ENCODE assay signal across 1 cellular context in the genomic region with DNA sequence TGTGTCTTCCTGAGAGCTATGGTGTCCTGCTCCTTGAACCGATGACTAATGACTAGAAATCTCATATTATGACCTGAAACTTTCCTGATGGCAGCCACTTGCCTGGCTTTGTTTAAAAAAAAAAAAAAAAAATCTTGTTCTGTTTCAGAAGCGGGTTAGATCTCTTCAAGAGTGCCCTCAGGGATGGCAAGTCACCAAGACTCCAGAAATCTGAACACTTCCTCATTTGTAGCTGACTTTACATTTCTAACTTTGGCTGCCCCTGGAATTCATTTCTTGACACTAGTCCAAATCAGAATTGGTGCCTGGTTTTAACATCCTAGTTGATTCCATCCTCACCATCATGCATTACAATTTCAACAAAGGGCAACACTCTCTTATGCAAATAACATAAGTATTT.
TF ChIP-seq lines count a peak whose summit lies in the region.

No MANE protein-coding gene starts in this region.

TF ChIP-seq in GM23338, 12 proteins besides CTCF, POLR2A, EP300 and RAD21 (continued from another document):
- TF ChIP-seq, protein P1, sequence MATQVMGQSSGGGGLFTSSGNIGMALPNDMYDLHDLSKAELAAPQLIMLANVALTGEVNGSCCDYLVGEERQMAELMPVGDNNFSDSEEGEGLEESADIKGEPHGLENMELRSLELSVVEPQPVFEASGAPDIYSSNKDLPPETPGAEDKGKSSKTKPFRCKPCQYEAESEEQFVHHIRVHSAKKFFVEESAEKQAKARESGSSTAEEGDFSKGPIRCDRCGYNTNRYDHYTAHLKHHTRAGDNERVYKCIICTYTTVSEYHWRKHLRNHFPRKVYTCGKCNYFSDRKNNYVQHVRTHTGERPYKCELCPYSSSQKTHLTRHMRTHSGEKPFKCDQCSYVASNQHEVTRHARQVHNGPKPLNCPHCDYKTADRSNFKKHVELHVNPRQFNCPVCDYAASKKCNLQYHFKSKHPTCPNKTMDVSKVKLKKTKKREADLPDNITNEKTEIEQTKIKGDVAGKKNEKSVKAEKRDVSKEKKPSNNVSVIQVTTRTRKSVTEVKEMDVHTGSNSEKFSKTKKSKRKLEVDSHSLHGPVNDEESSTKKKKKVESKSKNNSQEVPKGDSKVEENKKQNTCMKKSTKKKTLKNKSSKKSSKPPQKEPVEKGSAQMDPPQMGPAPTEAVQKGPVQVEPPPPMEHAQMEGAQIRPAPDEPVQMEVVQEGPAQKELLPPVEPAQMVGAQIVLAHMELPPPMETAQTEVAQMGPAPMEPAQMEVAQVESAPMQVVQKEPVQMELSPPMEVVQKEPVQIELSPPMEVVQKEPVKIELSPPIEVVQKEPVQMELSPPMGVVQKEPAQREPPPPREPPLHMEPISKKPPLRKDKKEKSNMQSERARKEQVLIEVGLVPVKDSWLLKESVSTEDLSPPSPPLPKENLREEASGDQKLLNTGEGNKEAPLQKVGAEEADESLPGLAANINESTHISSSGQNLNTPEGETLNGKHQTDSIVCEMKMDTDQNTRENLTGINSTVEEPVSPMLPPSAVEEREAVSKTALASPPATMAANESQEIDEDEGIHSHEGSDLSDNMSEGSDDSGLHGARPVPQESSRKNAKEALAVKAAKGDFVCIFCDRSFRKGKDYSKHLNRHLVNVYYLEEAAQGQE (IDR thresholded peaks at IDR 0.05; ENCODE audit: unreplicated experiment) = no peak
- TF ChIP-seq JUNB (IDR thresholded peaks at IDR 0.05; ENCODE audit: unreplicated experiment) (no peak), EZH2phosphoT487 (IDR thresholded peaks at IDR 0.05; ENCODE audit: unreplicated experiment) (no peak), ZNF331 (CRISPR knock-in tag; IDR thresholded peaks at IDR 0.05; ENCODE audit: low read depth) (no peak), STAT1 (IDR thresholded peaks at IDR 0.05; ENCODE audit: unreplicated experiment) (no peak), ZNF114 (CRISPR knock-in tag; IDR thresholded peaks at IDR 0.05) (no peak)
- TF ChIP-seq, protein P2, sequence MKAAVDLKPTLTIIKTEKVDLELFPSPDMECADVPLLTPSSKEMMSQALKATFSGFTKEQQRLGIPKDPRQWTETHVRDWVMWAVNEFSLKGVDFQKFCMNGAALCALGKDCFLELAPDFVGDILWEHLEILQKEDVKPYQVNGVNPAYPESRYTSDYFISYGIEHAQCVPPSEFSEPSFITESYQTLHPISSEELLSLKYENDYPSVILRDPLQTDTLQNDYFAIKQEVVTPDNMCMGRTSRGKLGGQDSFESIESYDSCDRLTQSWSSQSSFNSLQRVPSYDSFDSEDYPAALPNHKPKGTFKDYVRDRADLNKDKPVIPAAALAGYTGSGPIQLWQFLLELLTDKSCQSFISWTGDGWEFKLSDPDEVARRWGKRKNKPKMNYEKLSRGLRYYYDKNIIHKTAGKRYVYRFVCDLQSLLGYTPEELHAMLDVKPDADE (IDR thresholded peaks at IDR 0.05) = no peak
TF ChIP-seq in GM23338: peak in this region for 0.
